In the genomic region with DNA sequence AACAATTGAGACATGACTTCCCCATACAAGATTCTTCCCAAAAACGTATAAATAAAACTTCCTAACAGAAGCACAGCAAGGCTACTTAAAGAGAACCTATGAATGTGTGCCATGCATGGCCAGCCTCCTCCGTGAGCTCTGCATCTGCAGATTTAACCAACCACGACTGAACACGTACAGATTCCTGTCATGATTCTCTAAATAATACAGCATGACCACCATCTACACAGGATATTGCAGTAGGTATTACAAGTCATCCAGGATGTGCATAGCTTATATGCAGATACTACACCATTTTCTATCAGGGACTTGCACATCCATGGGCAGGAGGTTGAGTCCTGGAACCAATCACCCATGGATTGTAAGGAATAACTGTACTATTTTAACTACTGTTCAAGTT, we compare ENCODE assay signal across 20 cellular contexts. TPM values are rescaled to one million over a fixed set of nuclear protein-coding genes. Genes with fewer than 3 reads are reported as not detected.
DNase-seq lines count a peak whose midpoint lies in the region; ATAC-seq, FAIRE-seq and TF ChIP-seq lines count a peak whose summit lies in the region.
"Had no signal": no experiment of that assay in that cellular context is flagged by ENCODE, and none has a peak within 500 bp of the region (broad histone marks: within the 10 kb centered on the region; RNA-seq: fewer than 3 reads in every experiment).

No MANE protein-coding gene starts in this region.

- no peak overlapping the region for H3K4me2 ChIP-seq in HepG2 (ENCODE audit: low read depth, low read length)
- no peak overlapping the region for H3K4me2 ChIP-seq in PC-3 (ENCODE audit: low read length)

- POLR2A ChIA-PET in HepG2 (lab: Yijun Ruan, JAX): interaction anchor here (0.5 to 11.1 kb wide), 2 partner anchors 73 to 200 kb away, joined by 3 to 79 read pairs; a partner anchor contains a TSS
- POLR2A ChIA-PET in PC-3 (lab: Charles Lee; ENCODE audit: unreplicated experiment): no interaction called here

- no peak for TF ChIP-seq CTCF in HepG2 (CRISPR knock-in tag; IDR thresholded peaks at IDR 0.05)
- no peak for TF ChIP-seq CTCF in right lobe of liver (IDR thresholded peaks at IDR 0.05)
- no peak for TF ChIP-seq CTCF in PC-3 (conservative IDR thresholded peaks at IDR 0.05; ENCODE audit: low read depth, low read length)

- TF ChIP-seq POLR2A in HepG2 (IDR thresholded peaks at IDR 0.05; ENCODE audit: insufficient read depth in 1 of 2, low read depth in 2 of 2, low read length in 2 of 2) (no peak), right lobe of liver (IDR thresholded peaks at IDR 0.05) (no peak)

- intact Hi-C loops in HepG2 (cut with micrococcal nuclease; ENCODE audit: unreplicated experiment) (no loop called here), right lobe of liver (cut with DNase I) (loop anchor here (5.0 kb wide), 2 partner anchors 78 to 88 kb away; no protein-coding TSS in a partner anchor), PC-3 (cut with micrococcal nuclease) (no loop called here)

- BruUV-seq in HepG2 (replicated peaks; lab: Mats Ljungman, UMichigan) (TSS peak; percentile 43), PC-3 (replicated peaks; lab: Mats Ljungman, UMichigan) (TSS peak; percentile 6)

- no peaks in the 10 kb centered on the region for H3K9me2 ChIP-seq in PC-3 (replicated peaks; ENCODE audit: low read length)

- peaks cover 23% of the 10 kb centered on the region for H3K36me3 Mint-ChIP-seq in activated T-helper 17 cell treated with anti-CD3 and anti-CD28 coated beads, Interleukin-2, amount 50 U/mL, for 72 hours (ENCODE audit: low read depth)

- no peak for DNase-seq in HepG2 (ENCODE audit: low spot score)
- DNase-seq in right lobe of liver: no peak
- no peak for DNase-seq in PC-3
- DNase-seq in kidney tubule cell (ENCODE audit: low spot score): peak; percentile 5
- DNase-seq in NCI-H2081 treated with DMSO at 0.1 percent for 48 hours (lab: John Stamatoyannopoulos, UW): no peak
- no peak for DNase-seq in midbrain (lab: John Stamatoyannopoulos, UW)
- DNase-seq: CD8-positive, alpha-beta T cell; COR-L47; DMS 273 treated with DMSO at 0.1 percent for 48 hours; DMS53; DND-41; EL; H9 had no signal

- H3K27me3 ChIP-seq in HepG2 (ENCODE audit: control insufficient read depth in 1 of 2, insufficient read depth in 2 of 2, low read length in 2 of 2) (no peaks in the 10 kb centered on the region), right lobe of liver (no peaks in the 10 kb centered on the region), PC-3 (ENCODE audit: low read length) (no peaks in the 10 kb centered on the region)
- H3K27me3 ChIP-seq: BLaER1 treated with 17β-estradiol and CSF1 and Interleukin-3, amounts not matched to agents 10 nM and 100 nM had no signal

- no peak overlapping the region for H3K4me3 Mint-ChIP-seq in activated T-helper 17 cell treated with anti-CD3 and anti-CD28 coated beads, Interleukin-2, amount 50 U/mL, for 72 hours
- H3K4me3 Mint-ChIP-seq: B cell; CD8-positive, alpha-beta T cell; H9 had no signal

- H3K9ac ChIP-seq in HepG2 (ENCODE audit: insufficient read depth, low read depth, low read length): no peak overlapping the region
- H3K9ac ChIP-seq in PC-3 (ENCODE audit: low read length): no peak overlapping the region
- H3K9ac ChIP-seq: BLaER1 treated with 17β-estradiol and CSF1 and Interleukin-3, amounts not matched to agents 10 nM and 100 nM had no signal

- no peaks in the 10 kb centered on the region for H3K27me3 Mint-ChIP-seq in activated T-helper 17 cell treated with anti-CD3 and anti-CD28 coated beads, Interleukin-2, amount 50 U/mL, for 72 hours
- H3K27me3 Mint-ChIP-seq: B cell had no signal

- no peak for TF ChIP-seq EP300 in HepG2 (IDR thresholded peaks at IDR 0.05; ENCODE audit: low read depth in 2 of 2, low read length in 2 of 2)
- no peak for TF ChIP-seq EP300 in HepG2 (CRISPR knock-in tag; IDR thresholded peaks at IDR 0.05; ENCODE audit: borderline replicate concordance)

- no peak overlapping the region for H3K27ac ChIP-seq in HepG2 (ENCODE audit: extremely low read length, insufficient read depth, low read length)
- H3K27ac ChIP-seq in right lobe of liver: no peak overlapping the region
- H3K27ac ChIP-seq in PC-3 (ENCODE audit: low read length): no peak overlapping the region
- H3K27ac ChIP-seq: 22Rv1 had no signal

- TF ChIP-seq RAD21 in HepG2 (CRISPR knock-in tag; IDR thresholded peaks at IDR 0.05): no peak

- no peaks in the 10 kb centered on the region for H4K20me1 ChIP-seq in HepG2 (ENCODE audit: insufficient read depth, low read length)
- no peaks in the 10 kb centered on the region for H4K20me1 ChIP-seq in PC-3 (ENCODE audit: low read length)

- H3F3A ChIP-seq in PC-3 (ENCODE audit: low read length, unreplicated experiment): no peaks in the 10 kb centered on the region

- H3K9me3 ChIP-seq in HepG2 (ENCODE audit: low read length) (no peaks in the 10 kb centered on the region), right lobe of liver (no peaks in the 10 kb centered on the region), PC-3 (ENCODE audit: low read length) (no peaks in the 10 kb centered on the region)
- H3K9me3 ChIP-seq: BLaER1 treated with 17β-estradiol and CSF1 and Interleukin-3, amounts not matched to agents 10 nM and 100 nM had no signal

- no peak overlapping the region for H3K27ac Mint-ChIP-seq in activated T-helper 17 cell treated with anti-CD3 and anti-CD28 coated beads, Interleukin-2, amount 50 U/mL, for 72 hours
- H3K27ac Mint-ChIP-seq: B cell; CD8-positive, alpha-beta T cell had no signal

- no peaks in the 10 kb centered on the region for H3K9me3 Mint-ChIP-seq in activated T-helper 17 cell treated with anti-CD3 and anti-CD28 coated beads, Interleukin-2, amount 50 U/mL, for 72 hours
- H3K9me3 Mint-ChIP-seq: CD8-positive, alpha-beta T cell; H9 had no signal

- peak; percentile 4 for FAIRE-seq in HepG2 (lab: Jason Lieb, UNC)
- FAIRE-seq: GM12891, GM19239, H1 had no signal

- no peak overlapping the region for H3K4me3 ChIP-seq in HepG2 (replicated peaks in 1 of 3; ENCODE audit: insufficient read depth in 1 of 3, low read depth in 2 of 3, low read length in 3 of 3)
- no peak overlapping the region for H3K4me3 ChIP-seq in right lobe of liver
- no peak overlapping the region for H3K4me3 ChIP-seq in PC-3 (ENCODE audit: low read length)
- H3K4me3 ChIP-seq: BLaER1 treated with 17β-estradiol and CSF1 and Interleukin-3, amounts not matched to agents 10 nM and 100 nM had no signal

- H3K4me1 ChIP-seq in HepG2 (ENCODE audit: insufficient read depth, low read length) (no peaks in the 10 kb centered on the region), right lobe of liver (no peaks in the 10 kb centered on the region), PC-3 (ENCODE audit: insufficient read depth, low read length) (no peaks in the 10 kb centered on the region)

- 88% methylated on average over 4 of the region's 4 CpGs for WGBS in HepG2 (ENCODE audit: low lambda C conversion rate)
- WGBS in right lobe of liver (ENCODE audit: insufficient coverage, low coverage, low lambda C conversion rate, missing lambda C conversion rate): 85% methylated on average over 4 of the region's 4 CpGs

- CTCF ChIA-PET in HepG2 (lab: Yijun Ruan, JAX; ENCODE audit: low intra/inter-chr PET ratio, low total read pairs) (no interaction called here), PC-3 (lab: Charles Lee) (interaction anchor here (0.7 kb wide), 1 partner anchor 55 kb away, joined by 4 read pairs; no protein-coding TSS in a partner anchor)

- H3K79me2 ChIP-seq in HepG2 (ENCODE audit: insufficient read depth, low read length) (no peaks in the 10 kb centered on the region), PC-3 (ENCODE audit: low read length) (no peaks in the 10 kb centered on the region)

- ATAC-seq in HepG2: no peak
- no peak for ATAC-seq in right lobe of liver
- ATAC-seq in PC-3: no peak
- no peak for ATAC-seq in activated T-helper 17 cell treated with anti-CD3 and anti-CD28 coated beads, Interleukin-2, amount 50 U/mL, for 72 hours (replicated peaks)
- ATAC-seq: CD8-positive, alpha-beta T cell had no signal

- H3K4me1 Mint-ChIP-seq in activated T-helper 17 cell treated with anti-CD3 and anti-CD28 coated beads, Interleukin-2, amount 50 U/mL, for 72 hours: peaks cover 3% of the 10 kb centered on the region
- H3K4me1 Mint-ChIP-seq: H9 had no signal

- H3K36me3 ChIP-seq in HepG2 (replicated peaks in 1 of 2; ENCODE audit: control insufficient read depth in 1 of 2, insufficient read depth in 2 of 2, low read length in 2 of 2) (peaks cover 18 to 44% of the 10 kb centered on the region in 2 experiments), right lobe of liver (peaks cover 0 to 44% (median 13%) of the 10 kb centered on the region in 4 donors), PC-3 (ENCODE audit: low read depth, low read length) (peaks cover 35% of the 10 kb centered on the region)

- H2AFZ ChIP-seq in HepG2 (ENCODE audit: low read length): no peak overlapping the region
- H2AFZ ChIP-seq in PC-3 (ENCODE audit: low read length): no peak overlapping the region

- in situ Hi-C loops in HepG2 (cut with HindIII; ENCODE audit: extremely low pct_ligation_motif_present, low pct_unique_long_range_greater_than_20kb): no loop called here

RNA-seq across cellular contexts. Expression of a gene that starts 1.4 kb away (rescaled TPM):
- total RNA-seq in HepG2 (2016; rRNA removed; fragmentation: Illumina TruSeq; extraction: Trizol) (2.7 and 3.7 TPM in 2 replicates), right lobe of liver (1 to 10 TPM in 4 of 6 experiments, under 1 TPM in 2; 0.43 to 2.2 (median 1.5) TPM), PC-3 (2014; rRNA removed) (2.2 and 5.7 TPM in 2 replicates)
- total RNA-seq in HepG2 (2016; cell fraction: cytosol; rRNA removed; fragmentation: Illumina TruSeq; extraction: Trizol; ENCODE audit: low read depth): 3.1 and 3.3 TPM in 2 replicates
- 2.3 and 3.7 TPM in 2 replicates for total RNA-seq in HepG2 (2016; cell fraction: insoluble cytoplasmic fraction; rRNA removed; fragmentation: Illumina TruSeq; extraction: Trizol)
- 4.0 and 4.5 TPM in 2 replicates for total RNA-seq in HepG2 (2016; cell fraction: membrane; rRNA removed; fragmentation: Illumina TruSeq; extraction: Trizol)
- total RNA-seq in HepG2 (2016; cell fraction: nucleus; rRNA removed; fragmentation: Illumina TruSeq; extraction: Trizol): 4.4 and 6.1 TPM in 2 replicates
- 5.7 and 11.5 TPM in 2 replicates for polyA plus RNA-seq in HepG2 (2011; rRNA removed)
- 3.4 and 3.8 TPM in 2 replicates for polyA plus RNA-seq in HepG2 (2011; cell fraction: cytosol; rRNA removed)
- 58.0 and 60.6 TPM in 2 replicates for polyA plus RNA-seq in HepG2 (2011; cell fraction: nucleus; rRNA removed)
- polyA plus RNA-seq in HepG2 (2012): 1.5 and 7.5 TPM in 2 replicates
- polyA plus RNA-seq in HepG2 (2016; cell fraction: cytosol; fragmentation: Illumina TruSeq; extraction: Trizol; ENCODE audit: low read depth): 0.94 and 1.1 TPM in 2 replicates
- 1.2 TPM in 2 replicates for polyA plus RNA-seq in HepG2 (2016; cell fraction: insoluble cytoplasmic fraction; fragmentation: Illumina TruSeq; extraction: Trizol; ENCODE audit: low read depth)
- polyA plus RNA-seq in HepG2 (2016; cell fraction: membrane; fragmentation: Illumina TruSeq; extraction: Trizol; ENCODE audit: low read depth): 1.0 and 1.5 TPM in 2 replicates
- polyA plus RNA-seq in HepG2 (2016; cell fraction: nucleus; fragmentation: Illumina TruSeq; extraction: Trizol; ENCODE audit: insufficient read depth, low read depth): 10.2 and 12.1 TPM in 2 replicates
- polyA minus RNA-seq in HepG2 (2011; rRNA and poly(A)+ RNA removed; ENCODE audit: low replicate concordance): 6.3 and 21.9 TPM in 2 replicates
- 2.5 and 3.3 TPM in 2 replicates for polyA minus RNA-seq in HepG2 (2011; cell fraction: cytosol; rRNA and poly(A)+ RNA removed)
- 12.0 and 17.0 TPM in 2 replicates for polyA minus RNA-seq in HepG2 (2011; cell fraction: nucleus; rRNA and poly(A)+ RNA removed)
- total RNA-seq in activated T-helper 17 cell treated with anti-CD3 and anti-CD28 coated beads, Interleukin-2, amount 50 U/mL, for 72 hours: 1 to 10 TPM in 1 of 2 donors, under 1 TPM in 1; 0.85 to 2.1 TPM

RNA-seq across cellular contexts. Expression of a gene that starts 44.3 kb away (rescaled TPM):
- 91.1 and 115 TPM in 2 replicates for total RNA-seq in HepG2 (2016; rRNA removed; fragmentation: Illumina TruSeq; extraction: Trizol)
- 50.9 and 56.3 TPM in 2 replicates for total RNA-seq in HepG2 (2016; cell fraction: cytosol; rRNA removed; fragmentation: Illumina TruSeq; extraction: Trizol; ENCODE audit: low read depth)
- 93.8 and 106 TPM in 2 replicates for total RNA-seq in HepG2 (2016; cell fraction: insoluble cytoplasmic fraction; rRNA removed; fragmentation: Illumina TruSeq; extraction: Trizol)
- total RNA-seq in HepG2 (2016; cell fraction: membrane; rRNA removed; fragmentation: Illumina TruSeq; extraction: Trizol): 62.1 and 63.3 TPM in 2 replicates
- total RNA-seq in HepG2 (2016; cell fraction: nucleus; rRNA removed; fragmentation: Illumina TruSeq; extraction: Trizol): 97.5 and 106 TPM in 2 replicates
- 314 and 325 TPM in 2 replicates for polyA plus RNA-seq in HepG2 (2011; rRNA removed)
- polyA plus RNA-seq in HepG2 (2011; cell fraction: cytosol; rRNA removed): 244 and 264 TPM in 2 replicates
- 676 and 852 TPM in 2 replicates for polyA plus RNA-seq in HepG2 (2011; cell fraction: nucleus; rRNA removed)
- polyA plus RNA-seq in HepG2 (2012): 192 and 251 TPM in 2 replicates
- polyA plus RNA-seq in HepG2 (2016; cell fraction: cytosol; fragmentation: Illumina TruSeq; extraction: Trizol; ENCODE audit: low read depth): 24.9 and 31.2 TPM in 2 replicates
- 142 and 162 TPM in 2 replicates for polyA plus RNA-seq in HepG2 (2016; cell fraction: insoluble cytoplasmic fraction; fragmentation: Illumina TruSeq; extraction: Trizol; ENCODE audit: low read depth)
- polyA plus RNA-seq in HepG2 (2016; cell fraction: membrane; fragmentation: Illumina TruSeq; extraction: Trizol; ENCODE audit: low read depth): 50.3 and 53.9 TPM in 2 replicates
- polyA plus RNA-seq in HepG2 (2016; cell fraction: nucleus; fragmentation: Illumina TruSeq; extraction: Trizol; ENCODE audit: insufficient read depth, low read depth): 198 and 200 TPM in 2 replicates
- 54.9 and 219 TPM in 2 replicates for polyA minus RNA-seq in HepG2 (2011; rRNA and poly(A)+ RNA removed; ENCODE audit: low replicate concordance)
- polyA minus RNA-seq in HepG2 (2011; cell fraction: cytosol; rRNA and poly(A)+ RNA removed): 108 and 118 TPM in 2 replicates
- 292 and 371 TPM in 2 replicates for polyA minus RNA-seq in HepG2 (2011; cell fraction: nucleus; rRNA and poly(A)+ RNA removed)
- 10 to 100 TPM; 39.3 to 55.6 (median 45.1) TPM for total RNA-seq in right lobe of liver
- total RNA-seq in PC-3 (2014; rRNA removed): 43.9 and 47.8 TPM in 2 replicates
- total RNA-seq in activated T-helper 17 cell treated with anti-CD3 and anti-CD28 coated beads, Interleukin-2, amount 50 U/mL, for 72 hours: 10 to 100 TPM; 24.5 to 29.7 TPM

RNA-seq across cellular contexts. Expression of a gene that starts 44.3 kb away (rescaled TPM):
- total RNA-seq in HepG2 (2016; rRNA removed; fragmentation: Illumina TruSeq; extraction: Trizol) (3.3 and 5.3 TPM in 2 replicates), right lobe of liver (10 to 100 TPM in 4 of 6 experiments, 1 to 10 TPM in 2; 7.3 to 17.9 (median 14.5) TPM), PC-3 (2014; rRNA removed) (59.5 and 63.5 TPM in 2 replicates)
- 6.8 and 10.0 TPM in 2 replicates for total RNA-seq in HepG2 (2016; cell fraction: cytosol; rRNA removed; fragmentation: Illumina TruSeq; extraction: Trizol; ENCODE audit: low read depth)
- 4.4 and 4.5 TPM in 2 replicates for total RNA-seq in HepG2 (2016; cell fraction: insoluble cytoplasmic fraction; rRNA removed; fragmentation: Illumina TruSeq; extraction: Trizol)
- total RNA-seq in HepG2 (2016; cell fraction: membrane; rRNA removed; fragmentation: Illumina TruSeq; extraction: Trizol): 9.1 and 9.4 TPM in 2 replicates
- total RNA-seq in HepG2 (2016; cell fraction: nucleus; rRNA removed; fragmentation: Illumina TruSeq; extraction: Trizol): 2.6 and 3.2 TPM in 2 replicates
- polyA plus RNA-seq in HepG2 (2011; rRNA removed): 50.5 and 89.7 TPM in 2 replicates
- 14.6 and 28.0 TPM in 2 replicates for polyA plus RNA-seq in HepG2 (2011; cell fraction: cytosol; rRNA removed)
- 19.7 and 23.1 TPM in 2 replicates for polyA plus RNA-seq in HepG2 (2011; cell fraction: nucleus; rRNA removed)
- 16.6 and 21.8 TPM in 2 replicates for polyA plus RNA-seq in HepG2 (2012)
- 26.5 and 33.4 TPM in 2 replicates for polyA plus RNA-seq in HepG2 (2016; cell fraction: cytosol; fragmentation: Illumina TruSeq; extraction: Trizol; ENCODE audit: low read depth)
- 15.4 and 17.2 TPM in 2 replicates for polyA plus RNA-seq in HepG2 (2016; cell fraction: insoluble cytoplasmic fraction; fragmentation: Illumina TruSeq; extraction: Trizol; ENCODE audit: low read depth)
- polyA plus RNA-seq in HepG2 (2016; cell fraction: membrane; fragmentation: Illumina TruSeq; extraction: Trizol; ENCODE audit: low read depth): 28.1 and 30.3 TPM in 2 replicates
- 8.4 and 13.3 TPM in 2 replicates for polyA plus RNA-seq in HepG2 (2016; cell fraction: nucleus; fragmentation: Illumina TruSeq; extraction: Trizol; ENCODE audit: insufficient read depth, low read depth)
- polyA minus RNA-seq in HepG2 (2011; rRNA and poly(A)+ RNA removed; ENCODE audit: low replicate concordance): 24.6 and 37.9 TPM in 2 replicates
- polyA minus RNA-seq in HepG2 (2011; cell fraction: cytosol; rRNA and poly(A)+ RNA removed): 14.7 and 29.2 TPM in 2 replicates
- polyA minus RNA-seq in HepG2 (2011; cell fraction: nucleus; rRNA and poly(A)+ RNA removed): 4.2 and 7.1 TPM in 2 replicates
- total RNA-seq in activated T-helper 17 cell treated with anti-CD3 and anti-CD28 coated beads, Interleukin-2, amount 50 U/mL, for 72 hours: 100 to 1,000 TPM; 173 to 187 TPM

Comparison
In these comparisons a context has a peak if more than half of its experiments do, and no peak if none do; other contexts are left out.
1. intact Hi-C loops: an anchor here in right lobe of liver (5.0 kb wide); none called in HepG2 and PC-3.